Comparison of ENCODE assay signal across 1 cellular context in the genomic region with DNA sequence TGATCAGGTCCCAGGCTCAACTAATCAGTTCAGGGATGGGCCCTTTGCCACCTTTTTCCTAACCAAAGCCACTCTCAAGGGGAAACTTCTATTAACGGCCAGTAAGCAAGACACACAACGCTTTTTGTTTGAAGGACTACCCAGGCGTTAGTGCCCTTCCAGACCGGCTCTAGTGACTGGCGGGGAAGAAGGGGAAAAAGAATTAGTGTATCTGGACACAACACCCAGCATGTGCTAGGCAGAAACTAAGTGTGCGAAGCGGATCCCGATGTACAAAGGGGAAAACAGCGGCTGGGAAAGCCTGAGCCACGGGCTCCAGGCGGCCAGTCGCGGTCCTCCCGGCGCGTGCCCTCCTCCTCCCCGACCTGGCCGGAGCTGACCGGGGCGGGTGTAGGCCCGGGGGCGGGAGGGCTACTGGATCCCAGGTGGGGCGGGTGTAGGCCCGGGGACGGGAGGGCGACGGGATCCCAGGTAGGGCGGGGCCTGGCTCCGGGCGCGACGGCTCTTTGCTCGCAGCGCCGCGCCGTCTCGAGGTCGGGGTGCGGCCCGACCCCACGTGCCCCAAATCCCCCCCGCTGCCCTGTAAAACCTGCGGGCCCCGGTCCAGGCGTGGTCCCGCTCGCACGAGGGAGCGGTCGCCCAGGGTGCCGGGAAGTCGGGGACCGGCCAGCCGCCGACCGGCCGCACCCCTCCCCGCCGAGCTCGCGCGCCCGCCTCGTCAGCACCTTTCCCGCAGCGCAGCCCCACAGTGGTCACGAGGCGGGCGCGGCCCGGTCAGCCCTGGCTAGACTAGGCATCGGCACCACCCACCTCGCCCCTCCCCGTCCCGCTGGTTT.
TF ChIP-seq lines count a peak whose summit lies in the region.

No MANE protein-coding gene starts in this region.

TF ChIP-seq in H1, 55 proteins besides CTCF, POLR2A, EP300 and RAD21 (continued from another document):
- TF ChIP-seq, protein P1, sequence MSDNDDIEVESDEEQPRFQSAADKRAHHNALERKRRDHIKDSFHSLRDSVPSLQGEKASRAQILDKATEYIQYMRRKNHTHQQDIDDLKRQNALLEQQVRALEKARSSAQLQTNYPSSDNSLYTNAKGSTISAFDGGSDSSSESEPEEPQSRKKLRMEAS (IDR thresholded peaks at IDR 0.05), result peak; percentile 73
- 0 out of 2 replicates have a peak, but pooled peaks have one; percentile 9 for TF ChIP-seq EGR1 (IDR thresholded peaks at IDR 0.05; ENCODE audit: borderline replicate concordance, low read depth, low read length)
- TF ChIP-seq, protein P2, sequence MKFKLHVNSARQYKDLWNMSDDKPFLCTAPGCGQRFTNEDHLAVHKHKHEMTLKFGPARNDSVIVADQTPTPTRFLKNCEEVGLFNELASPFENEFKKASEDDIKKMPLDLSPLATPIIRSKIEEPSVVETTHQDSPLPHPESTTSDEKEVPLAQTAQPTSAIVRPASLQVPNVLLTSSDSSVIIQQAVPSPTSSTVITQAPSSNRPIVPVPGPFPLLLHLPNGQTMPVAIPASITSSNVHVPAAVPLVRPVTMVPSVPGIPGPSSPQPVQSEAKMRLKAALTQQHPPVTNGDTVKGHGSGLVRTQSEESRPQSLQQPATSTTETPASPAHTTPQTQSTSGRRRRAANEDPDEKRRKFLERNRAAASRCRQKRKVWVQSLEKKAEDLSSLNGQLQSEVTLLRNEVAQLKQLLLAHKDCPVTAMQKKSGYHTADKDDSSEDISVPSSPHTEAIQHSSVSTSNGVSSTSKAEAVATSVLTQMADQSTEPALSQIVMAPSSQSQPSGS (IDR thresholded peaks at IDR 0.05; ENCODE audit: low read length), result no peak
- TF ChIP-seq CREB1 (IDR thresholded peaks at IDR 0.05), result no peak
- no peak for TF ChIP-seq BRCA1 (IDR thresholded peaks at IDR 0.05; ENCODE audit: low read depth, low read length)
- no peak for TF ChIP-seq SP1 (IDR thresholded peaks at IDR 0.05; ENCODE audit: low read depth, low read length)
- TF ChIP-seq RFX5 (IDR thresholded peaks at IDR 0.05; ENCODE audit: borderline replicate concordance, low read depth, low read length), result no peak
- TF ChIP-seq NRF1 (IDR thresholded peaks at IDR 0.05; ENCODE audit: low read depth, low read length), result no peak
- no peak for TF ChIP-seq SRF (IDR thresholded peaks at IDR 0.05; ENCODE audit: low read depth, low read length)
- TF ChIP-seq JUND (IDR thresholded peaks at IDR 0.05; ENCODE audit: low read length), result no peak
- peak; percentile 62 for TF ChIP-seq PHF8 (conservative IDR thresholded peaks at IDR 0.05; ENCODE audit: low read depth, low read length)
- peak; percentile 30 for TF ChIP-seq SIRT6 (IDR thresholded peaks at IDR 0.05; ENCODE audit: low read length)
- no peak for TF ChIP-seq KDM1A (IDR thresholded peaks at IDR 0.05; ENCODE audit: borderline replicate concordance, low read length)
- TF ChIP-seq JUN (IDR thresholded peaks at IDR 0.05; ENCODE audit: low read depth, low read length), result no peak
- TF ChIP-seq YY1 (IDR thresholded peaks at IDR 0.05; ENCODE audit: low read depth, low read length), result no peak
- TF ChIP-seq MAFK (IDR thresholded peaks at IDR 0.05; ENCODE audit: low read depth, low read length), result peak; percentile 2; the same call in 1 of the 2 replicates
- no peak for TF ChIP-seq SAP30 (IDR thresholded peaks at IDR 0.05; ENCODE audit: insufficient read depth, insufficient replicate concordance, low read length)
- no peak for TF ChIP-seq CBX5 (IDR thresholded peaks at IDR 0.05; ENCODE audit: low read depth, low read length)
- no peak for TF ChIP-seq EZH2 (IDR thresholded peaks at IDR 0.05; ENCODE audit: low read depth, low read length, severe bottlenecking)
- TF ChIP-seq SP2 (IDR thresholded peaks at IDR 0.05; ENCODE audit: low read length), result no peak
- TF ChIP-seq GABPA (IDR thresholded peaks at IDR 0.05; ENCODE audit: borderline replicate concordance, insufficient read depth, low read length), result no peak
- no peak for TF ChIP-seq CEBPB (IDR thresholded peaks at IDR 0.05; ENCODE audit: low read depth, low read length)
- TF ChIP-seq, protein P3, sequence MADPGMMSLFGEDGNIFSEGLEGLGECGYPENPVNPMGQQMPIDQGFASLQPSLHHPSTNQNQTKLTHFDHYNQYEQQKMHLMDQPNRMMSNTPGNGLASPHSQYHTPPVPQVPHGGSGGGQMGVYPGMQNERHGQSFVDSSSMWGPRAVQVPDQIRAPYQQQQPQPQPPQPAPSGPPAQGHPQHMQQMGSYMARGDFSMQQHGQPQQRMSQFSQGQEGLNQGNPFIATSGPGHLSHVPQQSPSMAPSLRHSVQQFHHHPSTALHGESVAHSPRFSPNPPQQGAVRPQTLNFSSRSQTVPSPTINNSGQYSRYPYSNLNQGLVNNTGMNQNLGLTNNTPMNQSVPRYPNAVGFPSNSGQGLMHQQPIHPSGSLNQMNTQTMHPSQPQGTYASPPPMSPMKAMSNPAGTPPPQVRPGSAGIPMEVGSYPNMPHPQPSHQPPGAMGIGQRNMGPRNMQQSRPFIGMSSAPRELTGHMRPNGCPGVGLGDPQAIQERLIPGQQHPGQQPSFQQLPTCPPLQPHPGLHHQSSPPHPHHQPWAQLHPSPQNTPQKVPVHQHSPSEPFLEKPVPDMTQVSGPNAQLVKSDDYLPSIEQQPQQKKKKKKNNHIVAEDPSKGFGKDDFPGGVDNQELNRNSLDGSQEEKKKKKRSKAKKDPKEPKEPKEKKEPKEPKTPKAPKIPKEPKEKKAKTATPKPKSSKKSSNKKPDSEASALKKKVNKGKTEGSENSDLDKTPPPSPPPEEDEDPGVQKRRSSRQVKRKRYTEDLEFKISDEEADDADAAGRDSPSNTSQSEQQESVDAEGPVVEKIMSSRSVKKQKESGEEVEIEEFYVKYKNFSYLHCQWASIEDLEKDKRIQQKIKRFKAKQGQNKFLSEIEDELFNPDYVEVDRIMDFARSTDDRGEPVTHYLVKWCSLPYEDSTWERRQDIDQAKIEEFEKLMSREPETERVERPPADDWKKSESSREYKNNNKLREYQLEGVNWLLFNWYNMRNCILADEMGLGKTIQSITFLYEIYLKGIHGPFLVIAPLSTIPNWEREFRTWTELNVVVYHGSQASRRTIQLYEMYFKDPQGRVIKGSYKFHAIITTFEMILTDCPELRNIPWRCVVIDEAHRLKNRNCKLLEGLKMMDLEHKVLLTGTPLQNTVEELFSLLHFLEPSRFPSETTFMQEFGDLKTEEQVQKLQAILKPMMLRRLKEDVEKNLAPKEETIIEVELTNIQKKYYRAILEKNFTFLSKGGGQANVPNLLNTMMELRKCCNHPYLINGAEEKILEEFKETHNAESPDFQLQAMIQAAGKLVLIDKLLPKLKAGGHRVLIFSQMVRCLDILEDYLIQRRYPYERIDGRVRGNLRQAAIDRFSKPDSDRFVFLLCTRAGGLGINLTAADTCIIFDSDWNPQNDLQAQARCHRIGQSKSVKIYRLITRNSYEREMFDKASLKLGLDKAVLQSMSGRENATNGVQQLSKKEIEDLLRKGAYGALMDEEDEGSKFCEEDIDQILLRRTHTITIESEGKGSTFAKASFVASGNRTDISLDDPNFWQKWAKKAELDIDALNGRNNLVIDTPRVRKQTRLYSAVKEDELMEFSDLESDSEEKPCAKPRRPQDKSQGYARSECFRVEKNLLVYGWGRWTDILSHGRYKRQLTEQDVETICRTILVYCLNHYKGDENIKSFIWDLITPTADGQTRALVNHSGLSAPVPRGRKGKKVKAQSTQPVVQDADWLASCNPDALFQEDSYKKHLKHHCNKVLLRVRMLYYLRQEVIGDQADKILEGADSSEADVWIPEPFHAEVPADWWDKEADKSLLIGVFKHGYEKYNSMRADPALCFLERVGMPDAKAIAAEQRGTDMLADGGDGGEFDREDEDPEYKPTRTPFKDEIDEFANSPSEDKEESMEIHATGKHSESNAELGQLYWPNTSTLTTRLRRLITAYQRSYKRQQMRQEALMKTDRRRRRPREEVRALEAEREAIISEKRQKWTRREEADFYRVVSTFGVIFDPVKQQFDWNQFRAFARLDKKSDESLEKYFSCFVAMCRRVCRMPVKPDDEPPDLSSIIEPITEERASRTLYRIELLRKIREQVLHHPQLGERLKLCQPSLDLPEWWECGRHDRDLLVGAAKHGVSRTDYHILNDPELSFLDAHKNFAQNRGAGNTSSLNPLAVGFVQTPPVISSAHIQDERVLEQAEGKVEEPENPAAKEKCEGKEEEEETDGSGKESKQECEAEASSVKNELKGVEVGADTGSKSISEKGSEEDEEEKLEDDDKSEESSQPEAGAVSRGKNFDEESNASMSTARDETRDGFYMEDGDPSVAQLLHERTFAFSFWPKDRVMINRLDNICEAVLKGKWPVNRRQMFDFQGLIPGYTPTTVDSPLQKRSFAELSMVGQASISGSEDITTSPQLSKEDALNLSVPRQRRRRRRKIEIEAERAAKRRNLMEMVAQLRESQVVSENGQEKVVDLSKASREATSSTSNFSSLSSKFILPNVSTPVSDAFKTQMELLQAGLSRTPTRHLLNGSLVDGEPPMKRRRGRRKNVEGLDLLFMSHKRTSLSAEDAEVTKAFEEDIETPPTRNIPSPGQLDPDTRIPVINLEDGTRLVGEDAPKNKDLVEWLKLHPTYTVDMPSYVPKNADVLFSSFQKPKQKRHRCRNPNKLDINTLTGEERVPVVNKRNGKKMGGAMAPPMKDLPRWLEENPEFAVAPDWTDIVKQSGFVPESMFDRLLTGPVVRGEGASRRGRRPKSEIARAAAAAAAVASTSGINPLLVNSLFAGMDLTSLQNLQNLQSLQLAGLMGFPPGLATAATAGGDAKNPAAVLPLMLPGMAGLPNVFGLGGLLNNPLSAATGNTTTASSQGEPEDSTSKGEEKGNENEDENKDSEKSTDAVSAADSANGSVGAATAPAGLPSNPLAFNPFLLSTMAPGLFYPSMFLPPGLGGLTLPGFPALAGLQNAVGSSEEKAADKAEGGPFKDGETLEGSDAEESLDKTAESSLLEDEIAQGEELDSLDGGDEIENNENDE (IDR thresholded peaks at IDR 0.05; ENCODE audit: insufficient replicate concordance, low read length), result no peak
- 0 out of 4 replicates have a peak, but pooled peaks of 1 of the 2 experiments have one; percentile 12 for TF ChIP-seq HDAC2 (IDR thresholded peaks at IDR 0.05; ENCODE audit: borderline replicate concordance in 1 of 2, low read depth in 2 of 2, low read length in 2 of 2)
- TF ChIP-seq KDM5A (IDR thresholded peaks at IDR 0.05; ENCODE audit: low read length), result no peak
- no peak for TF ChIP-seq FOSL1 (IDR thresholded peaks at IDR 0.05; ENCODE audit: insufficient read depth, low read depth, low read length)
- TF ChIP-seq TEAD4 (IDR thresholded peaks at IDR 0.05; ENCODE audit: low read depth, low read length), result no peak; the same call in 1 of the 2 replicates
- TF ChIP-seq BACH1 (IDR thresholded peaks at IDR 0.05; ENCODE audit: low read length), result no peak; the same call in none of the 2 replicates
- TF ChIP-seq SIN3A (conservative IDR thresholded peaks at IDR 0.05 in 1 of 2, IDR thresholded peaks at IDR 0.05 in 1 of 2; ENCODE audit: low read depth in 1 of 2, low read length in 2 of 2), result no peak
- TF ChIP-seq CHD2 (IDR thresholded peaks at IDR 0.05; ENCODE audit: low read length), result no peak
- TF ChIP-seq SIX5 (IDR thresholded peaks at IDR 0.05; ENCODE audit: low read depth, low read length), result no peak
- no peak for TF ChIP-seq SP4 (IDR thresholded peaks at IDR 0.05; ENCODE audit: low read length)
- TF ChIP-seq NANOG (IDR thresholded peaks at IDR 0.05; ENCODE audit: insufficient read depth, low read depth, low read length, poor library complexity, severe bottlenecking), result no peak
- TF ChIP-seq CBX8 (IDR thresholded peaks at IDR 0.05; ENCODE audit: borderline replicate concordance, low read depth, low read length), result no peak
- TF ChIP-seq ZNF274 (IDR thresholded peaks at IDR 0.05; ENCODE audit: borderline replicate concordance, extremely low read depth, low read length), result no peak
- TF ChIP-seq TAF7 (optimal IDR thresholded peaks at IDR 0.05; ENCODE audit: borderline replicate concordance, low read depth, low read length), result no peak
- TF ChIP-seq, protein P4, sequence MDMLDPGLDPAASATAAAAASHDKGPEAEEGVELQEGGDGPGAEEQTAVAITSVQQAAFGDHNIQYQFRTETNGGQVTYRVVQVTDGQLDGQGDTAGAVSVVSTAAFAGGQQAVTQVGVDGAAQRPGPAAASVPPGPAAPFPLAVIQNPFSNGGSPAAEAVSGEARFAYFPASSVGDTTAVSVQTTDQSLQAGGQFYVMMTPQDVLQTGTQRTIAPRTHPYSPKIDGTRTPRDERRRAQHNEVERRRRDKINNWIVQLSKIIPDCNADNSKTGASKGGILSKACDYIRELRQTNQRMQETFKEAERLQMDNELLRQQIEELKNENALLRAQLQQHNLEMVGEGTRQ (IDR thresholded peaks at IDR 0.05; ENCODE audit: low read length), result peak; percentile 29; the same call in 1 of the 2 replicates
- no peak for TF ChIP-seq CTBP2 (IDR thresholded peaks at IDR 0.05; ENCODE audit: borderline replicate concordance, insufficient read depth, insufficient read length, low read length)
- no peak for TF ChIP-seq BCL11A (IDR thresholded peaks at IDR 0.05; ENCODE audit: low read depth in 2 of 2, low read length in 2 of 2)
- no peak for TF ChIP-seq TCF12 (IDR thresholded peaks at IDR 0.05; ENCODE audit: low read depth, low read length)
- TF ChIP-seq CHD1 (IDR thresholded peaks at IDR 0.05; ENCODE audit: low read depth, low read length), result no peak
- TF ChIP-seq POLR2AphosphoS5 (IDR thresholded peaks at IDR 0.05; ENCODE audit: low read depth, low read length), result peak; percentile 72
- TF ChIP-seq, protein P5, sequence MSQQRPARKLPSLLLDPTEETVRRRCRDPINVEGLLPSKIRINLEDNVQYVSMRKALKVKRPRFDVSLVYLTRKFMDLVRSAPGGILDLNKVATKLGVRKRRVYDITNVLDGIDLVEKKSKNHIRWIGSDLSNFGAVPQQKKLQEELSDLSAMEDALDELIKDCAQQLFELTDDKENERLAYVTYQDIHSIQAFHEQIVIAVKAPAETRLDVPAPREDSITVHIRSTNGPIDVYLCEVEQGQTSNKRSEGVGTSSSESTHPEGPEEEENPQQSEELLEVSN (IDR thresholded peaks at IDR 0.05), result peak; percentile 60
- TF ChIP-seq, protein P6, sequence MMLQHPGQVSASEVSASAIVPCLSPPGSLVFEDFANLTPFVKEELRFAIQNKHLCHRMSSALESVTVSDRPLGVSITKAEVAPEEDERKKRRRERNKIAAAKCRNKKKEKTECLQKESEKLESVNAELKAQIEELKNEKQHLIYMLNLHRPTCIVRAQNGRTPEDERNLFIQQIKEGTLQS (IDR thresholded peaks at IDR 0.05; ENCODE audit: insufficient read depth, low read depth, low read length), result no peak
- no peak for TF ChIP-seq TBP (IDR thresholded peaks at IDR 0.05; ENCODE audit: low read depth, low read length)
- TF ChIP-seq RBBP5 (IDR thresholded peaks at IDR 0.05; ENCODE audit: borderline replicate concordance, low read depth, low read length), result 0 out of 2 replicates have a peak, but pooled peaks have one; percentile 61
- no peak for TF ChIP-seq POU5F1 (IDR thresholded peaks at IDR 0.05; ENCODE audit: low read depth, low read length)
- peak; percentile 65 for TF ChIP-seq TAF1 (IDR thresholded peaks at IDR 0.05; ENCODE audit: low read depth, low read length)
- no peak for TF ChIP-seq HDAC6 (IDR thresholded peaks at IDR 0.05; ENCODE audit: low read depth, low read length)
- TF ChIP-seq ASH2L (IDR thresholded peaks at IDR 0.05; ENCODE audit: low read length), result no peak
- TF ChIP-seq SUZ12 (IDR thresholded peaks at IDR 0.05; ENCODE audit: low read length), result no peak
- no peak for TF ChIP-seq GTF2F1 (IDR thresholded peaks at IDR 0.05; ENCODE audit: borderline replicate concordance, low read depth, low read length)
